ENCODE assay signal across 19 cellular contexts in the genomic region with DNA sequence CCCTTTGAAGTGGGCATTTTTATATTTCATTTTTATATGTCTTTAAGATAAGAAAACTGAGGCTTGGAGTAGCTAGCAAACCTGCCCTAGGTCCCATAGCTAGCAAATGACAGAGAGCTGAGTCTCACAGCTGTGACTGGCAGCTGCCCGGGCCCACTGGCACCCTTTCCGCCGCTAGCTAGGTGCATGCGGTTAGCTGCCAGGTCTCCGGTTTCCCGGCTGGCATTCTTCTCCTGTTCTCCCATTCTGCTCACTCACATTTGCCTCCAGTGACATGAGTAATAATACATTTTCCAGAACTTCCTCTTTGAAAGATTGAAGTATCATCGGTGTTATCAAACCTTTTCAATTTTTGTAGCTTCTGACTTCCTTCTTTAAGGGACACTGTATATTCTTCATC. TPM values are rescaled to one million over a fixed set of nuclear protein-coding genes. Genes with fewer than 3 reads are reported as not detected.
DNase-seq lines count a peak whose midpoint lies in the region; ATAC-seq and TF ChIP-seq lines count a peak whose summit lies in the region.
"Had no signal": no experiment of that assay in that cellular context is flagged by ENCODE, and none has a peak within 500 bp of the region (broad histone marks: within the 10 kb centered on the region; RNA-seq: fewer than 3 reads in every experiment).

No MANE protein-coding gene starts in this region.

- peak overlapping the region; percentile 67 for H3K4me3 Mint-ChIP-seq in activated naive CD8-positive, alpha-beta T cell treated with anti-CD3 and anti-CD28 coated beads, Interleukin-2, amount 10 ng/mL, durations not matched to agents 7 days and 5 days
- no peak overlapping the region for H3K4me3 Mint-ChIP-seq in activated naive CD8-positive, alpha-beta T cell treated with anti-CD3 and anti-CD28 coated beads for 36 hours
- no peak overlapping the region for H3K4me3 Mint-ChIP-seq in chondrocyte (ENCODE audit: unreplicated experiment)
- H3K4me3 Mint-ChIP-seq in stimulated activated naive CD8-positive, alpha-beta T cell treated with anti-CD3 and anti-CD28 coated beads, Interleukin-15, amount 100 ng/mL, for 72 hours, result no peak overlapping the region
- H3K4me3 Mint-ChIP-seq: IgD-negative memory B cell; stimulated activated naive CD8-positive, alpha-beta T cell treated with anti-CD3 and anti-CD28 coated beads, Interleukin-15, Interleukin-2, amounts not matched to agents 100 ng/mL and 50 ng/mL, for 24 hours; WTC11 had no signal

- no peak overlapping the region for H2BK120ac ChIP-seq in mesendoderm (ENCODE audit: low read depth, low read length)

- TF ChIP-seq CTCF in chondrocyte (IDR thresholded peaks at IDR 0.05), result no peak
- TF ChIP-seq CTCF in BE2C (IDR thresholded peaks at IDR 0.05; ENCODE audit: low read depth, low read length), result no peak

- no peak overlapping the region for H2AK5ac ChIP-seq in mesendoderm (ENCODE audit: low read length)

- no peak overlapping the region for H2BK5ac ChIP-seq in mesendoderm (ENCODE audit: low read length)

- H3K27me3 Mint-ChIP-seq in activated naive CD8-positive, alpha-beta T cell treated with anti-CD3 and anti-CD28 coated beads, Interleukin-2, amount 10 ng/mL, durations not matched to agents 7 days and 5 days, result peaks cover 4% of the 10 kb centered on the region
- H3K27me3 Mint-ChIP-seq in activated naive CD8-positive, alpha-beta T cell treated with anti-CD3 and anti-CD28 coated beads for 36 hours, result peaks cover 7% of the 10 kb centered on the region
- no peaks in the 10 kb centered on the region for H3K27me3 Mint-ChIP-seq in chondrocyte (ENCODE audit: low read depth)
- no peaks in the 10 kb centered on the region for H3K27me3 Mint-ChIP-seq in stimulated activated naive CD8-positive, alpha-beta T cell treated with anti-CD3 and anti-CD28 coated beads, Interleukin-15, amount 100 ng/mL, for 72 hours
- H3K27me3 Mint-ChIP-seq: IgD-negative memory B cell; stimulated activated naive CD8-positive, alpha-beta T cell treated with anti-CD3 and anti-CD28 coated beads, Interleukin-15, Interleukin-2, amounts not matched to agents 100 ng/mL and 50 ng/mL, for 24 hours had no signal

- no peak overlapping the region for H3K27ac ChIP-seq in mesendoderm (ENCODE audit: low read depth, low read length)
- H3K27ac ChIP-seq: esophagus muscularis mucosa, ovary, upper lobe of right lung had no signal

- no peak overlapping the region for H2BK15ac ChIP-seq in mesendoderm (replicated peaks; ENCODE audit: low read depth)

- DNase-seq in activated naive CD8-positive, alpha-beta T cell treated with anti-CD3 and anti-CD28 coated beads, Interleukin-2, amount 10 ng/mL, durations not matched to agents 7 days and 5 days, result no peak
- DNase-seq in activated naive CD8-positive, alpha-beta T cell treated with anti-CD3 and anti-CD28 coated beads for 36 hours, result no peak
- peak; percentile 43 for DNase-seq in NCI-H446 treated with DMSO at 0.1 percent for 48 hours (lab: John Stamatoyannopoulos, UW)
- no peak for DNase-seq in chondrocyte (ENCODE audit: low spot score)
- DNase-seq in NCI-H1105 treated with DMSO at 0.1 percent for 48 hours (lab: John Stamatoyannopoulos, UW), result no peak
- DNase-seq in stimulated activated naive CD8-positive, alpha-beta T cell treated with anti-CD3 and anti-CD28 coated beads, Interleukin-15, amount 100 ng/mL, for 72 hours, result no peak
- DNase-seq in BE2C, result no peak
- no peak for DNase-seq in mesendoderm
- DNase-seq: glutamatergic neuron; NCI-H2227 treated with DMSO at 0.1 percent for 48 hours; ovary; stimulated activated CD4-positive, alpha-beta T cell treated with anti-CD3 and anti-CD28 coated beads, Interleukin-1b, Interleukin-23, amount 100 ng/mL, for 48 hours; upper lobe of right lung had no signal

- H3K79me2 ChIP-seq in mesendoderm (ENCODE audit: control insufficient read depth, insufficient read depth, low read length), result peaks cover 6% of the 10 kb centered on the region

- H3K79me1 ChIP-seq in mesendoderm (ENCODE audit: low read length), result peaks cover 9% of the 10 kb centered on the region

- no peak overlapping the region for H3K18ac ChIP-seq in mesendoderm (ENCODE audit: low read length)

- H3K27ac Mint-ChIP-seq in activated naive CD8-positive, alpha-beta T cell treated with anti-CD3 and anti-CD28 coated beads, Interleukin-2, amount 10 ng/mL, durations not matched to agents 7 days and 5 days, result no peak overlapping the region
- H3K27ac Mint-ChIP-seq in activated naive CD8-positive, alpha-beta T cell treated with anti-CD3 and anti-CD28 coated beads for 36 hours, result no peak overlapping the region
- peak overlapping the region; percentile 49 for H3K27ac Mint-ChIP-seq in chondrocyte (ENCODE audit: unreplicated experiment)
- no peak overlapping the region for H3K27ac Mint-ChIP-seq in stimulated activated naive CD8-positive, alpha-beta T cell treated with anti-CD3 and anti-CD28 coated beads, Interleukin-15, amount 100 ng/mL, for 72 hours
- H3K27ac Mint-ChIP-seq: IgD-negative memory B cell; stimulated activated naive CD8-positive, alpha-beta T cell treated with anti-CD3 and anti-CD28 coated beads, Interleukin-15, Interleukin-2, amounts not matched to agents 100 ng/mL and 50 ng/mL, for 24 hours; WTC11 had no signal

- H3K4ac ChIP-seq in mesendoderm (ENCODE audit: low read depth, low read length), result no peak overlapping the region

- H3K4me2 ChIP-seq in mesendoderm (ENCODE audit: low read length), result no peak overlapping the region

- no peak overlapping the region for H3K56ac ChIP-seq in mesendoderm (ENCODE audit: low read length)

- H4K5ac ChIP-seq in mesendoderm (ENCODE audit: low read length), result no peak overlapping the region

- no peak overlapping the region for H4K8ac ChIP-seq in mesendoderm (ENCODE audit: low read depth, low read length)

- POLR2A ChIA-PET in activated naive CD8-positive, alpha-beta T cell treated with anti-CD3 and anti-CD28 coated beads, Interleukin-2, amount 10 ng/mL, durations not matched to agents 7 days and 5 days (lab: Charles Lee), result no interaction called here

- H3K36me3 ChIP-seq in BE2C (no peaks in the 10 kb centered on the region), mesendoderm (ENCODE audit: control insufficient read depth, insufficient read depth, low read length) (no peaks in the 10 kb centered on the region)
- H3K36me3 ChIP-seq: esophagus muscularis mucosa, ovary, upper lobe of right lung had no signal

- H3K9me3 Mint-ChIP-seq in activated naive CD8-positive, alpha-beta T cell treated with anti-CD3 and anti-CD28 coated beads, Interleukin-2, amount 10 ng/mL, durations not matched to agents 7 days and 5 days, result peaks cover 23% of the 10 kb centered on the region
- H3K9me3 Mint-ChIP-seq in activated naive CD8-positive, alpha-beta T cell treated with anti-CD3 and anti-CD28 coated beads for 36 hours, result peaks cover 22% of the 10 kb centered on the region
- H3K9me3 Mint-ChIP-seq in chondrocyte (ENCODE audit: low read depth), result no peaks in the 10 kb centered on the region
- peaks cover 23 to 34% of the 10 kb centered on the region in 2 donors for H3K9me3 Mint-ChIP-seq in stimulated activated naive CD8-positive, alpha-beta T cell treated with anti-CD3 and anti-CD28 coated beads, Interleukin-15, amount 100 ng/mL, for 72 hours
- H3K9me3 Mint-ChIP-seq: WTC11 had no signal

- no peak overlapping the region for H3K9ac ChIP-seq in mesendoderm (ENCODE audit: low read length)

- no peaks in the 10 kb centered on the region for H3K9me3 ChIP-seq in BE2C
- H3K9me3 ChIP-seq: esophagus muscularis mucosa, ovary, upper lobe of right lung had no signal

- H3K4me3 ChIP-seq in BE2C (ENCODE audit: low read depth, low read length), result no peak overlapping the region
- no peak overlapping the region for H3K4me3 ChIP-seq in mesendoderm (ENCODE audit: low read length)
- H3K4me3 ChIP-seq: esophagus muscularis mucosa, ovary, upper lobe of right lung had no signal

- no peak for ATAC-seq in activated naive CD8-positive, alpha-beta T cell treated with anti-CD3 and anti-CD28 coated beads, Interleukin-2, amount 10 ng/mL, durations not matched to agents 7 days and 5 days (ENCODE audit: low read depth)
- ATAC-seq in stimulated activated naive CD8-positive, alpha-beta T cell treated with anti-CD3 and anti-CD28 coated beads, Interleukin-15, amount 100 ng/mL, for 72 hours, result no peak
- ATAC-seq: HCT116, sciatic nerve, upper lobe of right lung, WTC11 had no signal

- peaks cover 15% of the 10 kb centered on the region for H3K36me3 Mint-ChIP-seq in activated naive CD8-positive, alpha-beta T cell treated with anti-CD3 and anti-CD28 coated beads, Interleukin-2, amount 10 ng/mL, durations not matched to agents 7 days and 5 days
- H3K36me3 Mint-ChIP-seq in activated naive CD8-positive, alpha-beta T cell treated with anti-CD3 and anti-CD28 coated beads for 36 hours, result peaks cover 10% of the 10 kb centered on the region
- peaks cover 7% of the 10 kb centered on the region for H3K36me3 Mint-ChIP-seq in chondrocyte (ENCODE audit: low read depth)

- H3K27me3 ChIP-seq in BE2C (no peaks in the 10 kb centered on the region), mesendoderm (ENCODE audit: insufficient read depth, low read length, poor library complexity) (no peaks in the 10 kb centered on the region)
- H3K27me3 ChIP-seq: esophagus muscularis mucosa, ovary, upper lobe of right lung had no signal

- H3K4me1 Mint-ChIP-seq in activated naive CD8-positive, alpha-beta T cell treated with anti-CD3 and anti-CD28 coated beads, Interleukin-2, amount 10 ng/mL, durations not matched to agents 7 days and 5 days, result peaks cover 31% of the 10 kb centered on the region
- peaks cover 25% of the 10 kb centered on the region for H3K4me1 Mint-ChIP-seq in activated naive CD8-positive, alpha-beta T cell treated with anti-CD3 and anti-CD28 coated beads for 36 hours
- peaks cover 49% of the 10 kb centered on the region for H3K4me1 Mint-ChIP-seq in chondrocyte (ENCODE audit: low read depth)
- H3K4me1 Mint-ChIP-seq in stimulated activated naive CD8-positive, alpha-beta T cell treated with anti-CD3 and anti-CD28 coated beads, Interleukin-15, amount 100 ng/mL, for 72 hours, result peaks cover 36% of the 10 kb centered on the region

- H3K4me1 ChIP-seq in BE2C (no peaks in the 10 kb centered on the region), mesendoderm (ENCODE audit: control insufficient read depth, low read depth, low read length) (no peaks in the 10 kb centered on the region)
- H3K4me1 ChIP-seq: upper lobe of right lung had no signal

- H3K23ac ChIP-seq in mesendoderm (ENCODE audit: low read length), result no peak overlapping the region

- no CpG with 5 or more reads among the region's 7 CpGs for WGBS in mesendoderm (ENCODE audit: extremely low coverage, insufficient coverage, low lambda C conversion rate)

RNA-seq across cellular contexts. Expression of a gene that starts 38.7 kb away (rescaled TPM):
- under 1 TPM; 0.43 to 0.69 TPM for total RNA-seq in activated naive CD8-positive, alpha-beta T cell treated with anti-CD3 and anti-CD28 coated beads, Interleukin-2, amount 10 ng/mL, durations not matched to agents 7 days and 5 days
- total RNA-seq in activated naive CD8-positive, alpha-beta T cell treated with anti-CD3 and anti-CD28 coated beads for 36 hours, result under 1 TPM; 0.14 to 0.43 TPM
- total RNA-seq in chondrocyte, result 43.9 to 54.4 TPM (median 50.8 TPM) in 3 replicates
- polyA plus RNA-seq in BE2C (2012; ENCODE audit: insufficient read depth, insufficient read length, low read depth), result 12.3 TPM
- polyA plus RNA-seq in mesendoderm (2013, experiment 1 of 2), result 34.1 TPM
- polyA plus RNA-seq in mesendoderm (2013, experiment 2 of 2), result 35.6 TPM

Comparison
In these comparisons a context has a peak if more than half of its experiments do, and no peak if none do; other contexts are left out.
1. RNA of a gene that starts 38.7 kb away (total RNA-seq): 43.9 to 54.4 TPM in chondrocyte; 0.43 to 0.69 TPM in activated naive CD8-positive, alpha-beta T cell treated with anti-CD3 and anti-CD28 coated beads, Interleukin-2, amount 10 ng/mL, durations not matched to agents 7 days and 5 days and 0.14 to 0.43 TPM in activated naive CD8-positive, alpha-beta T cell treated with anti-CD3 and anti-CD28 coated beads for 36 hours; every median in the first group is over 10 times any median in the second.